ENCODE assay signal across 12 cellular contexts in the genomic region with DNA sequence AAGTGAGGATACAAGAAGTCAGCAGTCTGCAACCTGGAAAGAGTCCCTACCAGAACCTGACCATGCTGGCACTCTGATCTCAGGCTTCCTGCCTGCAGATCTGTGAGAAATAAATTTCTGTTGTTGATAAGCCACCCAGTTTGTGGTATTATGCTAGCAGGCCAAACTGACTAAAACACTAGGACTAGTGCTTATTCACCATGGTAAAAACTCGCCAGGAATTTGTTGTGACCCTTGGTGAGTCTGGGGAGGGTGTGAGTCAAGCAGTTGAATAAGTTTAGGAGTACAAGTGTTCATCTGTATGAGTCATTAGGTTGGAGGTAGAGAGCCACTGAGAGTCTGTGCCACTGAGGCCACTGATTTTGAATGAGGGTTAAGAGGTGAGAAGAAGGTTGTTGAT. TPM values are rescaled to one million over a fixed set of nuclear protein-coding genes. Genes with fewer than 3 reads are reported as not detected.
A peak's percentile ranks its signal among the peaks of the same experiment; 100 is the strongest.
DNase-seq lines count a peak whose midpoint lies in the region; TF ChIP-seq lines count a peak whose summit lies in the region.
"Had no signal": no experiment of that assay in that cellular context is flagged by ENCODE, and none has a peak within 500 bp of the region (broad histone marks: within the 10 kb centered on the region; RNA-seq: fewer than 3 reads in every experiment).

No MANE protein-coding gene starts in this region.

- intact Hi-C loops in stomach (cut with DNase I; ENCODE audit: low total_unique reads), result no loop called here
- intact Hi-C loops in activated T-helper 1 cell treated with anti-CD3 and anti-CD28 coated beads, Interleukin-12 subunit alpha, Interleukin-12 subunit beta, Interleukin-2, Interleukin-4 antibody, amounts not matched to agents 30 ng/mL and 10 ng/mL and 1 ng/mL, durations not matched to agents 14 hours and 24 hours and 36 hours (cut with micrococcal nuclease), result no loop called here

- DNase-seq in ACHN, result peak; percentile 67
- peak; percentile 78 for DNase-seq in HS-5 (ENCODE audit: low read depth)
- no peak for DNase-seq in endothelial cell (ENCODE audit: low spot score)
- DNase-seq in WERI-Rb-1, result no peak
- no peak for DNase-seq in stomach
- DNase-seq in activated T-helper 1 cell treated with anti-CD3 and anti-CD28 coated beads, Interleukin-12 subunit alpha, Interleukin-12 subunit beta, Interleukin-2, Interleukin-4 antibody, amounts not matched to agents 30 ng/mL and 10 ng/mL and 1 ng/mL, durations not matched to agents 14 hours and 24 hours and 36 hours (ENCODE audit: low spot score), result no peak
- DNase-seq: activated CD8-positive, alpha-beta memory T cell treated with anti-CD3 and anti-CD28 coated beads, Interleukin-2, amount 50 U/mL, for 48 hours; DMS79; gastrocnemius medialis; NCI-H2171; SK-N-SH; uterus had no signal

- no peak for TF ChIP-seq POLR2A in stomach (IDR thresholded peaks at IDR 0.05)

- H3K27me3 Mint-ChIP-seq in endothelial cell (ENCODE audit: unreplicated experiment), result peaks cover 9% of the 10 kb centered on the region
- no peaks in the 10 kb centered on the region for H3K27me3 Mint-ChIP-seq in activated T-helper 1 cell treated with anti-CD3 and anti-CD28 coated beads, Interleukin-12 subunit alpha, Interleukin-12 subunit beta, Interleukin-2, Interleukin-4 antibody, amounts not matched to agents 30 ng/mL and 10 ng/mL and 1 ng/mL, durations not matched to agents 14 hours and 24 hours and 36 hours (ENCODE audit: insufficient read depth)

- H3K4me3 ChIP-seq in WERI-Rb-1 (ENCODE audit: low read depth, low read length), result no peak overlapping the region
- no peak overlapping the region for H3K4me3 ChIP-seq in stomach
- H3K4me3 ChIP-seq: gastrocnemius medialis, uterus had no signal

- in situ Hi-C loops in ACHN (cut with HindIII; ENCODE audit: low pct_ligation_motif_present, low pct_unique_long_range_greater_than_20kb, low sequenced_read_pairs), result no loop called here

- H3K36me3 ChIP-seq in WERI-Rb-1, result peaks cover 81% of the 10 kb centered on the region
- peaks cover 19 to 66% (median 45%) of the 10 kb centered on the region in 4 donors for H3K36me3 ChIP-seq in stomach
- H3K36me3 ChIP-seq: uterus had no signal

- WGBS in stomach, 5 donors, result 90 to 100% (median 95%) methylated on average over 1 of the region's 1 CpG

- peaks cover 10% of the 10 kb centered on the region for H3K4me1 Mint-ChIP-seq in endothelial cell (ENCODE audit: unreplicated experiment)
- peaks cover 16% of the 10 kb centered on the region for H3K4me1 Mint-ChIP-seq in activated T-helper 1 cell treated with anti-CD3 and anti-CD28 coated beads, Interleukin-12 subunit alpha, Interleukin-12 subunit beta, Interleukin-2, Interleukin-4 antibody, amounts not matched to agents 30 ng/mL and 10 ng/mL and 1 ng/mL, durations not matched to agents 14 hours and 24 hours and 36 hours (ENCODE audit: low read depth)

- peaks cover 70% of the 10 kb centered on the region for H3K36me3 Mint-ChIP-seq in endothelial cell (ENCODE audit: low read depth, unreplicated experiment)
- peaks cover 59% of the 10 kb centered on the region for H3K36me3 Mint-ChIP-seq in activated T-helper 1 cell treated with anti-CD3 and anti-CD28 coated beads, Interleukin-12 subunit alpha, Interleukin-12 subunit beta, Interleukin-2, Interleukin-4 antibody, amounts not matched to agents 30 ng/mL and 10 ng/mL and 1 ng/mL, durations not matched to agents 14 hours and 24 hours and 36 hours (ENCODE audit: low read depth)

- peak overlapping the region; percentile 5 for H3K27ac Mint-ChIP-seq in endothelial cell (ENCODE audit: unreplicated experiment)
- H3K27ac Mint-ChIP-seq in activated T-helper 1 cell treated with anti-CD3 and anti-CD28 coated beads, Interleukin-12 subunit alpha, Interleukin-12 subunit beta, Interleukin-2, Interleukin-4 antibody, amounts not matched to agents 30 ng/mL and 10 ng/mL and 1 ng/mL, durations not matched to agents 14 hours and 24 hours and 36 hours, result no peak overlapping the region

- H3K9me3 ChIP-seq in WERI-Rb-1 (ENCODE audit: severe bottlenecking), result peaks cover 5% of the 10 kb centered on the region
- peaks cover 31 to 99% (median 86%) of the 10 kb centered on the region in 4 donors for H3K9me3 ChIP-seq in stomach
- H3K9me3 ChIP-seq: SK-N-SH had no signal

- peaks cover 6 to 21% (median 18%) of the 10 kb centered on the region in 4 donors for H3K4me1 ChIP-seq in stomach
- H3K4me1 ChIP-seq: uterus had no signal

- H3K27ac ChIP-seq in WERI-Rb-1 (no peak overlapping the region), stomach (no peak overlapping the region)
- H3K27ac ChIP-seq: gastrocnemius medialis, uterus had no signal

- H3K9me3 Mint-ChIP-seq in endothelial cell (ENCODE audit: unreplicated experiment), result peaks cover 21% of the 10 kb centered on the region
- peaks cover 77% of the 10 kb centered on the region for H3K9me3 Mint-ChIP-seq in activated T-helper 1 cell treated with anti-CD3 and anti-CD28 coated beads, Interleukin-12 subunit alpha, Interleukin-12 subunit beta, Interleukin-2, Interleukin-4 antibody, amounts not matched to agents 30 ng/mL and 10 ng/mL and 1 ng/mL, durations not matched to agents 14 hours and 24 hours and 36 hours

- TF ChIP-seq CTCF in endothelial cell (IDR thresholded peaks at IDR 0.05; ENCODE audit: unreplicated experiment) (no peak), WERI-Rb-1 (IDR thresholded peaks at IDR 0.05; ENCODE audit: low read depth, low read length) (no peak), stomach (IDR thresholded peaks at IDR 0.05) (no peak)

- no peak for TF ChIP-seq EP300 in stomach (IDR thresholded peaks at IDR 0.05)

- peak overlapping the region; percentile 86 for H3K4me3 Mint-ChIP-seq in endothelial cell (ENCODE audit: unreplicated experiment)
- H3K4me3 Mint-ChIP-seq in activated T-helper 1 cell treated with anti-CD3 and anti-CD28 coated beads, Interleukin-12 subunit alpha, Interleukin-12 subunit beta, Interleukin-2, Interleukin-4 antibody, amounts not matched to agents 30 ng/mL and 10 ng/mL and 1 ng/mL, durations not matched to agents 14 hours and 24 hours and 36 hours, result no peak overlapping the region

- H3K27me3 ChIP-seq in WERI-Rb-1 (ENCODE audit: insufficient read depth, low read depth, severe bottlenecking) (no peaks in the 10 kb centered on the region), stomach (peaks cover 0 to 9% (median 6%) of the 10 kb centered on the region in 3 donors)
- H3K27me3 ChIP-seq: gastrocnemius medialis, uterus had no signal

RNA-seq across cellular contexts. Expression of gene ZIK1, which starts 3.6 kb away (rescaled TPM):
- 19.9 TPM for total RNA-seq in endothelial cell (ENCODE audit: unreplicated experiment)
- 10 to 100 TPM in 1 of 5 donors, under 1 TPM in 2, not detected in 2; 0.29 to 14.7 (median 0.89) TPM for total RNA-seq in stomach
- 1 to 10 TPM in 1 of 3 donors, under 1 TPM in 2; 0.62 to 1.3 (median 0.92) TPM for polyA plus RNA-seq in stomach
- 3.9 and 4.0 TPM in 2 replicates for total RNA-seq in activated T-helper 1 cell treated with anti-CD3 and anti-CD28 coated beads, Interleukin-12 subunit alpha, Interleukin-12 subunit beta, Interleukin-2, Interleukin-4 antibody, amounts not matched to agents 30 ng/mL and 10 ng/mL and 1 ng/mL, durations not matched to agents 14 hours and 24 hours and 36 hours

RNA-seq across cellular contexts. Expression of gene ZNF416, which starts 8.8 kb away (rescaled TPM):
- 10.9 TPM for total RNA-seq in endothelial cell (ENCODE audit: unreplicated experiment)
- total RNA-seq in stomach, result 10 to 100 TPM in 1 of 5 donors, 1 to 10 TPM in 2, under 1 TPM in 1, not detected in 1; 0.87 to 25.0 (median 3.8) TPM
- polyA plus RNA-seq in stomach, result 1 to 10 TPM in 2 of 3 donors, under 1 TPM in 1; 1.00 to 2.7 (median 2.3) TPM
- total RNA-seq in activated T-helper 1 cell treated with anti-CD3 and anti-CD28 coated beads, Interleukin-12 subunit alpha, Interleukin-12 subunit beta, Interleukin-2, Interleukin-4 antibody, amounts not matched to agents 30 ng/mL and 10 ng/mL and 1 ng/mL, durations not matched to agents 14 hours and 24 hours and 36 hours, result 3.2 and 3.7 TPM in 2 replicates

RNA-seq across cellular contexts. Expression of gene ZNF530, which starts 12.2 kb away (rescaled TPM):
- 7.2 TPM for total RNA-seq in endothelial cell (ENCODE audit: unreplicated experiment)
- 1 to 10 TPM in 3 of 5 donors, not detected in 2; 1.0 to 6.4 (median 2.3) TPM for total RNA-seq in stomach
- polyA plus RNA-seq in stomach, result 1 to 10 TPM in 2 of 3 donors, under 1 TPM in 1; 0.81 to 3.8 (median 2.2) TPM
- total RNA-seq in activated T-helper 1 cell treated with anti-CD3 and anti-CD28 coated beads, Interleukin-12 subunit alpha, Interleukin-12 subunit beta, Interleukin-2, Interleukin-4 antibody, amounts not matched to agents 30 ng/mL and 10 ng/mL and 1 ng/mL, durations not matched to agents 14 hours and 24 hours and 36 hours, result 5.4 and 7.3 TPM in 2 replicates

RNA-seq across cellular contexts. Expression of gene ZNF134, which starts 26.5 kb away (rescaled TPM):
- total RNA-seq in endothelial cell (ENCODE audit: unreplicated experiment) (37.5 TPM), stomach (10 to 100 TPM in 4 of 5 donors, 1 to 10 TPM in 1; 6.2 to 21.7 (median 11.6) TPM)
- polyA plus RNA-seq in stomach, result 1 to 10 TPM; 3.8 to 5.0 (median 4.2) TPM
- 8.4 and 9.4 TPM in 2 replicates for total RNA-seq in activated T-helper 1 cell treated with anti-CD3 and anti-CD28 coated beads, Interleukin-12 subunit alpha, Interleukin-12 subunit beta, Interleukin-2, Interleukin-4 antibody, amounts not matched to agents 30 ng/mL and 10 ng/mL and 1 ng/mL, durations not matched to agents 14 hours and 24 hours and 36 hours

RNA-seq across cellular contexts. Expression of gene ZNF550, which starts 27.9 kb away (rescaled TPM):
- 15.3 TPM for total RNA-seq in endothelial cell (ENCODE audit: unreplicated experiment)
- 10 to 100 TPM in 3 of 5 donors, 1 to 10 TPM in 2; 2.8 to 35.0 (median 12.5) TPM for total RNA-seq in stomach
- polyA plus RNA-seq in stomach, result 1 to 10 TPM; 1.1 to 3.0 (median 1.7) TPM
- 7.2 and 7.5 TPM in 2 replicates for total RNA-seq in activated T-helper 1 cell treated with anti-CD3 and anti-CD28 coated beads, Interleukin-12 subunit alpha, Interleukin-12 subunit beta, Interleukin-2, Interleukin-4 antibody, amounts not matched to agents 30 ng/mL and 10 ng/mL and 1 ng/mL, durations not matched to agents 14 hours and 24 hours and 36 hours

Comparison
In these comparisons a context has a peak if more than half of its experiments do, and no peak if none do; other contexts are left out.
1. DNase-seq: peak in ACHN (single experiment) and HS-5 (single experiment); none in endothelial cell (single experiment), WERI-Rb-1 (single experiment), stomach (single experiment) and activated T-helper 1 cell treated with anti-CD3 and anti-CD28 coated beads, Interleukin-12 subunit alpha, Interleukin-12 subunit beta, Interleukin-2, Interleukin-4 antibody, amounts not matched to agents 30 ng/mL and 10 ng/mL and 1 ng/mL, durations not matched to agents 14 hours and 24 hours and 36 hours (single experiment).